Comparison of ENCODE assay signal across 22 cellular contexts in genomic region chr3:180932819-180933218, GRCh38. TPM values are rescaled to one million over a fixed set of nuclear protein-coding genes. Genes with fewer than 3 reads are reported as not detected.
DNase-seq lines count a peak whose midpoint lies in the region; ATAC-seq lines count a peak whose summit lies in the region.
"Had no signal": no experiment of that assay in that cellular context is flagged by ENCODE, and none has a peak within 500 bp of the region (broad histone marks: within the 10 kb centered on the region; RNA-seq: fewer than 3 reads in every experiment).

No MANE protein-coding gene starts in this region.

- peak overlapping the region; percentile 60 for H3K27ac Mint-ChIP-seq in activated T-cell treated with anti-CD3 and anti-CD28 coated beads, Interleukin-2, amount 50 U/mL, for 24 hours

- in situ Hi-C loops in ACHN (cut with HindIII; ENCODE audit: low pct_ligation_motif_present, low pct_unique_long_range_greater_than_20kb, low sequenced_read_pairs) = no loop called here

- peaks cover 75% of the 10 kb centered on the region for H3K36me3 Mint-ChIP-seq in activated T-cell treated with anti-CD3 and anti-CD28 coated beads, Interleukin-2, amount 50 U/mL, for 24 hours (ENCODE audit: low read depth)
- peaks cover 17% of the 10 kb centered on the region for H3K36me3 Mint-ChIP-seq in activated T-cell treated with anti-CD3 and anti-CD28 coated beads, Interleukin-2, amount 50 U/mL, for 4 hours (ENCODE audit: insufficient read depth)

- no peak for ATAC-seq in activated T-cell treated with anti-CD3 and anti-CD28 coated beads, Interleukin-2, amount 50 U/mL, for 4 hours
- ATAC-seq: CD8-positive, alpha-beta T cell; HepG2; K562 had no signal

- H3K27me3 Mint-ChIP-seq in activated T-cell treated with anti-CD3 and anti-CD28 coated beads, Interleukin-2, amount 50 U/mL, for 24 hours = no peaks in the 10 kb centered on the region
- H3K27me3 Mint-ChIP-seq in activated T-cell treated with anti-CD3 and anti-CD28 coated beads, Interleukin-2, amount 50 U/mL, for 4 hours (ENCODE audit: low read depth) = no peaks in the 10 kb centered on the region

- H3K4me1 Mint-ChIP-seq in activated T-cell treated with anti-CD3 and anti-CD28 coated beads, Interleukin-2, amount 50 U/mL, for 24 hours (ENCODE audit: low read depth) = peaks cover 57% of the 10 kb centered on the region
- peaks cover 44% of the 10 kb centered on the region for H3K4me1 Mint-ChIP-seq in activated T-cell treated with anti-CD3 and anti-CD28 coated beads, Interleukin-2, amount 50 U/mL, for 4 hours (ENCODE audit: low read depth)

- no peak for DNase-seq in activated T-cell treated with anti-CD3 and anti-CD28 coated beads, Interleukin-2, amount 50 U/mL, for 24 hours
- no peak for DNase-seq in activated T-cell treated with anti-CD3 and anti-CD28 coated beads, Interleukin-2, amount 50 U/mL, for 4 hours
- peak; percentile 59 for DNase-seq in NCI-H69 (lab: John Stamatoyannopoulos, UW)
- peak; percentile 3 for DNase-seq in kidney tubule cell (ENCODE audit: low spot score)
- DNase-seq in renal cortical epithelial cell (ENCODE audit: low read depth) = peak; percentile 6
- DNase-seq in ACHN = no peak
- no peak for DNase-seq in NK-92 (lab: John Stamatoyannopoulos, UW; ENCODE audit: unreplicated experiment)
- no peak for DNase-seq in NCI-H146 treated with DMSO at 0.1 percent for 48 hours (lab: John Stamatoyannopoulos, UW; ENCODE audit: unreplicated experiment)
- DNase-seq: CD8-positive, alpha-beta T cell; GDM1; H9; HFFc6; MG63; NCI-H1417 treated with DMSO at 0.1 percent for 48 hours; NCI-H1930; NCI-H2227 treated with DMSO at 0.1 percent for 48 hours; NCI-H510A; NCI-H748 treated with DMSO at 0.1 percent for 48 hours; NK-92 treated with Interleukin-12 subunit alpha and Interleukin-12 subunit beta, amount 100 ng/mL, for 24 hours; Peyer's patch had no signal

- H3K4me3 Mint-ChIP-seq in activated T-cell treated with anti-CD3 and anti-CD28 coated beads, Interleukin-2, amount 50 U/mL, for 24 hours = no peak overlapping the region
- no peak overlapping the region for H3K4me3 Mint-ChIP-seq in activated T-cell treated with anti-CD3 and anti-CD28 coated beads, Interleukin-2, amount 50 U/mL, for 4 hours
- H3K4me3 Mint-ChIP-seq: CD8-positive, alpha-beta T cell; H9; HFFc6 had no signal

- no peaks in the 10 kb centered on the region for H3K9me3 Mint-ChIP-seq in activated T-cell treated with anti-CD3 and anti-CD28 coated beads, Interleukin-2, amount 50 U/mL, for 24 hours
- H3K9me3 Mint-ChIP-seq in activated T-cell treated with anti-CD3 and anti-CD28 coated beads, Interleukin-2, amount 50 U/mL, for 4 hours = no peaks in the 10 kb centered on the region
- H3K9me3 Mint-ChIP-seq: CD8-positive, alpha-beta T cell; HFFc6 had no signal

RNA-seq across cellular contexts. Expression of gene FXR1, which starts 20.3 kb away (rescaled TPM):
- total RNA-seq in activated T-cell treated with anti-CD3 and anti-CD28 coated beads, Interleukin-2, amount 50 U/mL, for 4 hours = 100 to 1,000 TPM; 105 to 107 (median 106) TPM
- total RNA-seq in renal cortical epithelial cell = 113 and 220 TPM in 2 replicates

RNA-seq across cellular contexts. Expression of gene DNAJC19, which starts 56.7 kb away (rescaled TPM):
- total RNA-seq in activated T-cell treated with anti-CD3 and anti-CD28 coated beads, Interleukin-2, amount 50 U/mL, for 4 hours = 10 to 100 TPM; 65.3 to 82.5 (median 69.6) TPM
- 25.6 and 38.6 TPM in 2 replicates for total RNA-seq in renal cortical epithelial cell

Comparison
In these comparisons a context has a peak if more than half of its experiments do, and no peak if none do; other contexts are left out.
1. DNase-seq: peak in NCI-H69 (single experiment), kidney tubule cell (single experiment) and renal cortical epithelial cell (single experiment); none in activated T-cell treated with anti-CD3 and anti-CD28 coated beads, Interleukin-2, amount 50 U/mL, for 24 hours (single experiment), activated T-cell treated with anti-CD3 and anti-CD28 coated beads, Interleukin-2, amount 50 U/mL, for 4 hours (single experiment), ACHN (single experiment), NK-92 (single experiment) and NCI-H146 treated with DMSO at 0.1 percent for 48 hours (single experiment).